Comparison of ENCODE assay signal across 10 cellular contexts in the genomic region with DNA sequence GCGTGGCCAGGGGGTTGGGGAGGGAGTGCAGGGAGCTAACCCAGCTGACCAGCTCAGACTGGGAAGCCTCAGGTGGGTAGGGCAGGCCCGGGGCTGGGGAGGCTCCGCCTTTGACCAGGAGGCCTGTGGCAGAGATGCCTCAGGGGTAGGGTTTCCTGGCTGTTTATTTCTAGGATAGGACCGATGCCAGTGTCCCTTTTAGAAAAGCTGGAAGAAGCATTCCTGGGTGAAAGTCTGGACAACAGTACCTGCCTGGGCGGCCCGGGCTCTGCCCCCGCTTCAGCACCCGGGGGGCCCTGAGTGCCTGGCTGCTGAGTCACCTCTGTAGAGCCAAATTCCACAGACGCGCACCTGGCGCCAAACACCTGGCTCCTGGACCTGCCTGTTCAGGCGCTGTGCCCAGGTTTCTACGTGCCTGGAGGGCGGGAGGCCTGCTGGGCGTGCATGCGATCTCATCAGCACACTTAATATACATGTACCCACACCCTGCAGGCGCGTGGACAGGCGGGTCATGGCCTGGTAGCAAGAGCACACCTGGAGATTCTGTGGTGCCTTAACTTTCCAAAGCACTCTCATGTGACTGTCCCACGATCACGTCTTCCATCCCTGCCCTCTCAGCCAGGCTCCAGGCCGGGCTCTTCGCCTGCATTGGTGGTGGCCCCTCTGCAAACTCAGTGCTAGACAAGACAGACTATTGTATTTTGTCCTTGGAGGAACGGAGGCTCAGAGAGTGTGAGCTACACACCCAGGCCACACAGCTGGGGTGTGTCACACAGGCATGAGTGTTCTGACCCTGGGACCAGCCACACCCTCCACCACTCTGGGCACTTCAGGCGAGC.
DNase-seq lines count a peak whose midpoint lies in the region; ATAC-seq and TF ChIP-seq lines count a peak whose summit lies in the region.
"Had no signal": no experiment of that assay in that cellular context is flagged by ENCODE, and none has a peak within 500 bp of the region (broad histone marks: within the 10 kb centered on the region; RNA-seq: fewer than 3 reads in every experiment).

No MANE protein-coding gene starts in this region.

- H3K4me1 Mint-ChIP-seq in type B pancreatic cell (ENCODE audit: unreplicated experiment), result peaks cover 17% of the 10 kb centered on the region
- H3K4me1 Mint-ChIP-seq in activated CD4-positive, alpha-beta T cell treated with anti-CD3 and anti-CD28 coated beads, Interleukin-2, amount 10 ng/mL, durations not matched to agents 24 days and 14 days, result no peaks in the 10 kb centered on the region

- peak; percentile 21 for DNase-seq in DMS 273 (lab: John Stamatoyannopoulos, UW; ENCODE audit: unreplicated experiment)
- no peak for DNase-seq in DMS 273 treated with DMSO at 0.1 percent for 48 hours (lab: John Stamatoyannopoulos, UW)
- DNase-seq in NCI-H526 treated with DMSO at 0.1 percent for 48 hours (lab: John Stamatoyannopoulos, UW), result peak; percentile 44
- peak; percentile 9 for DNase-seq in kidney epithelial cell (ENCODE audit: low read depth)
- DNase-seq in type B pancreatic cell (ENCODE audit: extremely low spot score, unreplicated experiment), result peak; percentile 65
- DNase-seq in MG63, result no peak
- DNase-seq in activated CD4-positive, alpha-beta T cell treated with anti-CD3 and anti-CD28 coated beads, Interleukin-2, amount 10 ng/mL, durations not matched to agents 24 days and 14 days, result no peak
- DNase-seq: MV-4-11 had no signal

- no peak overlapping the region for H3K4me3 Mint-ChIP-seq in type B pancreatic cell
- no peak overlapping the region for H3K4me3 Mint-ChIP-seq in activated CD4-positive, alpha-beta T cell treated with anti-CD3 and anti-CD28 coated beads, Interleukin-2, amount 10 ng/mL, durations not matched to agents 24 days and 14 days

- no peak for TF ChIP-seq CTCF in kidney epithelial cell (IDR thresholded peaks at IDR 0.05; ENCODE audit: insufficient read depth, low read length, poor library complexity, severe bottlenecking)
- TF ChIP-seq CTCF in type B pancreatic cell (conservative IDR thresholded peaks at IDR 0.05), result no peak

- no peak overlapping the region for H3K4me3 ChIP-seq in kidney epithelial cell (ENCODE audit: low read depth, low read length)
- no peak overlapping the region for H3K4me3 ChIP-seq in MG63
- H3K4me3 ChIP-seq: dorsolateral prefrontal cortex had no signal

- peaks cover 3% of the 10 kb centered on the region for H3K27me3 Mint-ChIP-seq in type B pancreatic cell
- peaks cover 8% of the 10 kb centered on the region for H3K27me3 Mint-ChIP-seq in activated CD4-positive, alpha-beta T cell treated with anti-CD3 and anti-CD28 coated beads, Interleukin-2, amount 10 ng/mL, durations not matched to agents 24 days and 14 days

- H3K9me3 Mint-ChIP-seq in type B pancreatic cell, result no peaks in the 10 kb centered on the region
- H3K9me3 Mint-ChIP-seq in activated CD4-positive, alpha-beta T cell treated with anti-CD3 and anti-CD28 coated beads, Interleukin-2, amount 10 ng/mL, durations not matched to agents 24 days and 14 days, result no peaks in the 10 kb centered on the region

- intact Hi-C loops in activated CD4-positive, alpha-beta T cell treated with anti-CD3 and anti-CD28 coated beads, Interleukin-2, amount 10 ng/mL, durations not matched to agents 24 days and 14 days (cut with micrococcal nuclease), result no loop called here

- H3K36me3 Mint-ChIP-seq in type B pancreatic cell, result no peaks in the 10 kb centered on the region
- H3K36me3 Mint-ChIP-seq in activated CD4-positive, alpha-beta T cell treated with anti-CD3 and anti-CD28 coated beads, Interleukin-2, amount 10 ng/mL, durations not matched to agents 24 days and 14 days (ENCODE audit: low read depth), result no peaks in the 10 kb centered on the region

- no peak for TF ChIP-seq POLR2A in GM18505 (IDR thresholded peaks at IDR 0.05; ENCODE audit: borderline replicate concordance, extremely low read depth, insufficient read depth, insufficient read length)

- H3K27me3 ChIP-seq in kidney epithelial cell (ENCODE audit: control insufficient read depth, insufficient read depth, low read length) (peaks cover 10% of the 10 kb centered on the region), MG63 (no peaks in the 10 kb centered on the region)

- H3K36me3 ChIP-seq in kidney epithelial cell (ENCODE audit: control insufficient read depth, insufficient read depth, low read length) (no peaks in the 10 kb centered on the region), MG63 (no peaks in the 10 kb centered on the region)

- ATAC-seq in GM18505 (IDR thresholded peaks at IDR 0.05; ENCODE audit: unreplicated experiment), result no peak

- peak overlapping the region; percentile 50 for H3K27ac Mint-ChIP-seq in type B pancreatic cell
- no peak overlapping the region for H3K27ac Mint-ChIP-seq in activated CD4-positive, alpha-beta T cell treated with anti-CD3 and anti-CD28 coated beads, Interleukin-2, amount 10 ng/mL, durations not matched to agents 24 days and 14 days

- no peaks in the 10 kb centered on the region for H3K9me3 ChIP-seq in MG63

Comparison
In these comparisons a context has a peak if more than half of its experiments do, and no peak if none do; other contexts are left out.
1. DNase-seq: peak in DMS 273 (single experiment), NCI-H526 treated with DMSO at 0.1 percent for 48 hours (single experiment), kidney epithelial cell (single experiment) and type B pancreatic cell (single experiment); none in DMS 273 treated with DMSO at 0.1 percent for 48 hours (single experiment), MG63 (single experiment) and activated CD4-positive, alpha-beta T cell treated with anti-CD3 and anti-CD28 coated beads, Interleukin-2, amount 10 ng/mL, durations not matched to agents 24 days and 14 days (single experiment).